In the genomic region with DNA sequence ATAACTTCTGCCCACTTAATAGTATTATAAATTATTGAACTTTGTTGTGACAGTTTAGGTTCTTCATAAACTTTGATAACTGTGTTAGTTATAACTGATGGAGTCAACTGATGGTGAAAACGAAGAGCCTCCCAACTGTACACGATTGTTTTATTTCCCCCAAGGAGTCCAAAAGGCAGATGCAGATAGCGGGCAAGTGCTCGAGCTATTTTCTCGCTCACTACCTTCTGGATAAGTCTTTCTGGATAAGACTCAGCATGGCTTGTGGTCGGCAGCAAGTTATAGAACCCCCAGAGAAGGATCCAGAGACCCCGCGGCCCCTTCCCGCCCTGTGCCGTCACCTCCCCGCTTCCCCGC, we compare ENCODE assay signal across 8 cellular contexts. TPM values are rescaled to one million over a fixed set of nuclear protein-coding genes. Genes with fewer than 3 reads are reported as not detected.
A peak's percentile ranks its signal among the peaks of the same experiment; 100 is the strongest.
DNase-seq lines count a peak whose midpoint lies in the region; ATAC-seq and TF ChIP-seq lines count a peak whose summit lies in the region.

No MANE protein-coding gene starts in this region.

- H3K36me3 Mint-ChIP-seq in activated CD8-positive, alpha-beta memory T cell treated with anti-CD3 and anti-CD28 coated beads, Interleukin-2, amount 10 ng/mL, durations not matched to agents 7 days and 5 days, result peaks cover 11% of the 10 kb centered on the region

- TF ChIP-seq CTCF in astrocyte of the spinal cord (IDR thresholded peaks at IDR 0.05; ENCODE audit: low read depth, low read length) (no peak), lung (IDR thresholded peaks at IDR 0.05; ENCODE audit: control extremely low read depth, extremely low read depth) (no peak), vagina (IDR thresholded peaks at IDR 0.05) (no peak)

- H3K4me3 ChIP-seq in astrocyte of the spinal cord (ENCODE audit: low read depth, low read length), result peak overlapping the region; percentile 63
- peak overlapping the region; percentile 59 for H3K4me3 ChIP-seq in lung
- peak overlapping the region; percentile 58 to 87 for H3K4me3 ChIP-seq in vagina

- in situ Hi-C loops in astrocyte of the spinal cord (cut with HindIII; ENCODE audit: low sequenced_read_pairs), result no loop called here

- peaks cover 35% of the 10 kb centered on the region for H3K4me1 Mint-ChIP-seq in activated CD8-positive, alpha-beta memory T cell treated with anti-CD3 and anti-CD28 coated beads, Interleukin-2, amount 10 ng/mL, durations not matched to agents 7 days and 5 days

- H3K27me3 Mint-ChIP-seq in activated CD8-positive, alpha-beta memory T cell treated with anti-CD3 and anti-CD28 coated beads, Interleukin-2, amount 10 ng/mL, durations not matched to agents 7 days and 5 days, result peaks cover 4% of the 10 kb centered on the region

- H3K9me3 ChIP-seq in lung (ENCODE audit: control insufficient read depth in 2 of 2, insufficient read depth in 1 of 2, low read length in 1 of 2) (no peaks in the 10 kb centered on the region), vagina (no peaks in the 10 kb centered on the region)

- CTCF ChIA-PET in activated CD8-positive, alpha-beta memory T cell treated with anti-CD3 and anti-CD28 coated beads, Interleukin-2, amount 10 ng/mL, durations not matched to agents 7 days and 5 days (lab: Charles Lee), result interaction anchor here (2.6 kb wide), 1 partner anchor 33 kb away, joined by 9 read pairs; no protein-coding TSS in a partner anchor

- WGBS in lung, 2 donors, result 1 to 2% methylated on average over 12 of the region's 12 CpGs

- H3K27ac ChIP-seq in lung (ENCODE audit: low read depth in 1 of 2, low read length in 1 of 2), result peak overlapping the region; percentile 94
- peak overlapping the region; percentile 90 for H3K27ac ChIP-seq in vagina

- H3K27me3 ChIP-seq in lung (ENCODE audit: control insufficient read depth, insufficient read depth) (no peaks in the 10 kb centered on the region), vagina (no peaks in the 10 kb centered on the region)

- no peak for TF ChIP-seq POLR2A in vagina (IDR thresholded peaks at IDR 0.05)

- H3K4me1 ChIP-seq in lung (ENCODE audit: control insufficient read depth in 2 of 2, insufficient read depth in 2 of 2, low read length in 2 of 2) (peaks cover 4 to 5% of the 10 kb centered on the region in 2 donors), vagina (peaks cover 25% of the 10 kb centered on the region)

- H3K27ac Mint-ChIP-seq in activated CD8-positive, alpha-beta memory T cell treated with anti-CD3 and anti-CD28 coated beads, Interleukin-2, amount 10 ng/mL, durations not matched to agents 7 days and 5 days, result peak overlapping the region; percentile 97

- intact Hi-C loops in vagina (cut with DNase I), result no loop called here

- no peaks in the 10 kb centered on the region for H3K9me3 Mint-ChIP-seq in activated CD8-positive, alpha-beta memory T cell treated with anti-CD3 and anti-CD28 coated beads, Interleukin-2, amount 10 ng/mL, durations not matched to agents 7 days and 5 days (ENCODE audit: low read depth)

- no peak for ATAC-seq in activated CD8-positive, alpha-beta memory T cell treated with anti-CD3 and anti-CD28 coated beads, Interleukin-2, amount 10 ng/mL, durations not matched to agents 7 days and 5 days
- ATAC-seq in HG03575 (IDR thresholded peaks at IDR 0.05; ENCODE audit: extremely low read depth, insufficient number of reproducible peaks, low FRiP score, unreplicated experiment) (peak; percentile 9), lung (ENCODE audit: insufficient read depth, low FRiP score) (peak; percentile 3)

- H3K36me3 ChIP-seq in lung (ENCODE audit: control insufficient read depth in 2 of 2, insufficient read depth in 2 of 2, low read length in 2 of 2) (peaks cover 1 to 7% of the 10 kb centered on the region in 2 donors), vagina (peaks cover 0 to under 1% of the 10 kb centered on the region in 2 donors)

- peak overlapping the region; percentile 81 for H3K4me3 Mint-ChIP-seq in activated CD8-positive, alpha-beta memory T cell treated with anti-CD3 and anti-CD28 coated beads, Interleukin-2, amount 10 ng/mL, durations not matched to agents 7 days and 5 days

- no peak for DNase-seq in activated CD8-positive, alpha-beta memory T cell treated with anti-CD3 and anti-CD28 coated beads, Interleukin-2, amount 10 ng/mL, durations not matched to agents 7 days and 5 days
- no peak for DNase-seq in activated CD8-positive, alpha-beta memory T cell treated with anti-CD3 and anti-CD28 coated beads, Interleukin-2, amount 50 U/mL, for 4 hours
- DNase-seq in astrocyte of the spinal cord (ENCODE audit: low read depth, low spot score) (no peak), lung (ENCODE audit: low spot score) (no peak), vagina (ENCODE audit: extremely low spot score in 2 of 2) (no peak), AG20443 (ENCODE audit: low spot score) (no peak), NCI-H1694 treated with DMSO at 0.1 percent for 48 hours (lab: John Stamatoyannopoulos, UW) (no peak)

RNA-seq across cellular contexts. Expression of a gene that starts 0.5 kb away (rescaled TPM):
- total RNA-seq in activated CD8-positive, alpha-beta memory T cell treated with anti-CD3 and anti-CD28 coated beads, Interleukin-2, amount 10 ng/mL, durations not matched to agents 7 days and 5 days, result 10 to 100 TPM; 17.1 to 27.0 TPM
- 10 to 100 TPM; 15.5 to 44.9 TPM for total RNA-seq in lung
- polyA plus RNA-seq in lung, result 10 to 100 TPM in 1 of 2 donors, 1 to 10 TPM in 1; 9.5 to 25.4 TPM
- 35.6 TPM for total RNA-seq in vagina
